In the genomic region with DNA sequence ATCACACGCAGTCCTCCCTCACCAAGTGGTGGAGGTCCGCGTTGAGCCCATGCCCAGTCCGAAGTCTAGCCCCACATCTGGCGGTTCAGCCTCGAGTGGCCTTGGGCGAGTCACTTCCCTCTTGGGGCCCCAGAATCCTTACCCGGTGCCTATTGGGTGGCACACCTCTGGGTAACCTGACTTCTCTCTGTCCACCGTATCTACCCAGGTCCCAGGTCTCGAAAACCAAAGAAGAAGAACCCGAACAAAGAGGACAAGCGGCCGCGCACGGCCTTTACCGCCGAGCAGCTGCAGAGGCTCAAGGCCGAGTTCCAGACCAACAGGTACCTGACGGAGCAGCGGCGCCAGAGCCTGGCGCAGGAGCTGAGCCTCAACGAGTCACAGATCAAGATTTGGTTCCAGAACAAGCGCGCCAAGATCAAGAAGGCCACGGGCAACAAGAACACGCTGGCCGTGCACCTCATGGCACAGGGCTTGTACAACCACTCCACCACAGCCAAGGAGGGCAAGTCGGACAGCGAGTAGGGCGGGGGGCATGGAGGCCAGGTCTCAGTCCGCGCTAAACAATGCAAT, we compare ENCODE assay signal across 16 cellular contexts. TPM values are rescaled to one million over a fixed set of nuclear protein-coding genes. Genes with fewer than 3 reads are reported as not detected.
"Had no signal": no experiment of that assay in that cellular context is flagged by ENCODE, and none has a peak within 500 bp of the region (broad histone marks: within the 10 kb centered on the region; RNA-seq: fewer than 3 reads in every experiment).

No MANE protein-coding gene starts in this region.

- H3K4me3 ChIP-seq: cardiac muscle cell, esophagus squamous epithelium, left ventricle myocardium inferior, tibial nerve, vagina had no signal

- H3K27ac Mint-ChIP-seq: activated naive CD4-positive, alpha-beta T cell treated with anti-CD3 and anti-CD28 coated beads, Interleukin-2, amount 10 ng/mL, durations not matched to agents 7 days and 5 days; memory B cell; stimulated activated memory B cell treated with anti-CD40 and anti-IgM and Interleukin-4, amounts not matched to agents 10 μg/mL and 1 μg/mL and 100 μg/mL, for 72 hours had no signal

- H3K27ac ChIP-seq: cardiac muscle cell, esophagus squamous epithelium, left ventricle myocardium inferior, tibial nerve, vagina had no signal

- H3K36me3 Mint-ChIP-seq: activated naive CD4-positive, alpha-beta T cell treated with anti-CD3 and anti-CD28 coated beads, Interleukin-2, amount 10 ng/mL, durations not matched to agents 7 days and 5 days; stimulated activated memory B cell treated with anti-CD40 and anti-IgM and Interleukin-4, amounts not matched to agents 10 μg/mL and 1 μg/mL and 100 μg/mL, for 72 hours had no signal

- H3K9me3 ChIP-seq: esophagus squamous epithelium, left ventricle myocardium inferior, tibial nerve, vagina had no signal

- DNase-seq: activated CD4-positive, CD25-positive, alpha-beta regulatory T cell treated with anti-CD3 and anti-CD28 coated beads, Interleukin-2, amount 50 U/mL, for 72 hours; activated naive CD4-positive, alpha-beta T cell treated with anti-CD3 and anti-CD28 coated beads, Interleukin-2, amount 10 ng/mL, durations not matched to agents 7 days and 5 days; activated T-cell treated with anti-CD3 and anti-CD28 coated beads for 4 hours; esophagus squamous epithelium; hippocampal formation; left ventricle myocardium inferior; naive thymus-derived CD8-positive, alpha-beta T cell; T1000 had no signal

- H3K4me3 Mint-ChIP-seq: activated naive CD4-positive, alpha-beta T cell treated with anti-CD3 and anti-CD28 coated beads, Interleukin-2, amount 10 ng/mL, durations not matched to agents 7 days and 5 days; memory B cell; stimulated activated memory B cell treated with anti-CD40 and anti-IgM and Interleukin-4, amounts not matched to agents 10 μg/mL and 1 μg/mL and 100 μg/mL, for 72 hours had no signal

- ATAC-seq: naive thymus-derived CD8-positive, alpha-beta T cell; stimulated activated memory B cell treated with anti-CD40 and anti-IgM and Interleukin-4, amounts not matched to agents 10 μg/mL and 1 μg/mL and 100 μg/mL, for 72 hours had no signal

- H3K9me3 Mint-ChIP-seq: activated naive CD4-positive, alpha-beta T cell treated with anti-CD3 and anti-CD28 coated beads, Interleukin-2, amount 10 ng/mL, durations not matched to agents 7 days and 5 days; memory B cell; naive thymus-derived CD8-positive, alpha-beta T cell; stimulated activated memory B cell treated with anti-CD40 and anti-IgM and Interleukin-4, amounts not matched to agents 10 μg/mL and 1 μg/mL and 100 μg/mL, for 72 hours had no signal

- H3K36me3 ChIP-seq: cardiac muscle cell, esophagus squamous epithelium, left ventricle myocardium inferior, tibial nerve, vagina had no signal

RNA-seq across cellular contexts. Expression of gene EN2, which starts 4.3 kb away (rescaled TPM):
- total RNA-seq: cardiac muscle cell; fibroblast of villous mesenchyme; mucosa of gallbladder; naive thymus-derived CD8-positive, alpha-beta T cell; subcutaneous adipose tissue had no signal
- polyA plus RNA-seq: cardiac muscle cell; naive thymus-derived CD8-positive, alpha-beta T cell had no signal
